8 cellular contexts compared by ENCODE assay signal in genomic region chr10:102245101-102245931, GRCh38. TPM values are rescaled to one million over a fixed set of nuclear protein-coding genes. Genes with fewer than 3 reads are reported as not detected.
DNase-seq lines count a peak whose midpoint lies in the region; ATAC-seq and TF ChIP-seq lines count a peak whose summit lies in the region.

A gene with protein sequence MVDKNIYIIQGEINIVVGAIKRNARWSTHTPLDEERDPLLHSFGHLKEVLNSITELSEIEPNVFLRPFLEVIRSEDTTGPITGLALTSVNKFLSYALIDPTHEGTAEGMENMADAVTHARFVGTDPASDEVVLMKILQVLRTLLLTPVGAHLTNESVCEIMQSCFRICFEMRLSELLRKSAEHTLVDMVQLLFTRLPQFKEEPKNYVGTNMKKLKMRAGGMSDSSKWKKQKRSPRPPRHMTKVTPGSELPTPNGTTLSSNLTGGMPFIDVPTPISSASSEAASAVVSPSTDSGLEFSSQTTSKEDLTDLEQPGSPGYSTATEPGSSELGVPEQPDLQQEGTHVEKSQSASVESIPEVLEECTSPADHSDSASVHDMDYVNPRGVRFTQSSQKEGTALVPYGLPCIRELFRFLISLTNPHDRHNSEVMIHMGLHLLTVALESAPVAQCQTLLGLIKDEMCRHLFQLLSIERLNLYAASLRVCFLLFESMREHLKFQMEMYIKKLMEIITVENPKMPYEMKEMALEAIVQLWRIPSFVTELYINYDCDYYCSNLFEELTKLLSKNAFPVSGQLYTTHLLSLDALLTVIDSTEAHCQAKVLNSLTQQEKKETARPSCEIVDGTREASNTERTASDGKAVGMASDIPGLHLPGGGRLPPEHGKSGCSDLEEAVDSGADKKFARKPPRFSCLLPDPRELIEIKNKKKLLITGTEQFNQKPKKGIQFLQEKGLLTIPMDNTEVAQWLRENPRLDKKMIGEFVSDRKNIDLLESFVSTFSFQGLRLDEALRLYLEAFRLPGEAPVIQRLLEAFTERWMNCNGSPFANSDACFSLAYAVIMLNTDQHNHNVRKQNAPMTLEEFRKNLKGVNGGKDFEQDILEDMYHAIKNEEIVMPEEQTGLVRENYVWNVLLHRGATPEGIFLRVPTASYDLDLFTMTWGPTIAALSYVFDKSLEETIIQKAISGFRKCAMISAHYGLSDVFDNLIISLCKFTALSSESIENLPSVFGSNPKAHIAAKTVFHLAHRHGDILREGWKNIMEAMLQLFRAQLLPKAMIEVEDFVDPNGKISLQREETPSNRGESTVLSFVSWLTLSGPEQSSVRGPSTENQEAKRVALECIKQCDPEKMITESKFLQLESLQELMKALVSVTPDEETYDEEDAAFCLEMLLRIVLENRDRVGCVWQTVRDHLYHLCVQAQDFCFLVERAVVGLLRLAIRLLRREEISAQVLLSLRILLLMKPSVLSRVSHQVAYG (N-terminal part only) (plus strand): TSS chr10:102245532. CDS start chr10:102258939, 13,407 bp downstream.

- CTCF ChIA-PET in activated CD8-positive, alpha-beta memory T cell treated with anti-CD3 and anti-CD28 coated beads for 36 hours (lab: Charles Lee), result interaction anchor here (0.8 to 3.1 kb wide), 7 partner anchors 15 to 154 kb away, joined by 3 to 28 read pairs (median 4); no protein-coding TSS in a partner anchor

- H3K9me3 ChIP-seq in lung (ENCODE audit: control insufficient read depth in 2 of 2, insufficient read depth in 1 of 2, low read length in 1 of 2), result no peaks in the 10 kb centered on the region

- peak; percentile 95 for ATAC-seq in lung (ENCODE audit: insufficient read depth, low FRiP score)

- no peaks in the 10 kb centered on the region for H3K27me3 ChIP-seq in lung (ENCODE audit: control insufficient read depth, insufficient read depth)

- 0% methylated on average over 47 of the region's 47 CpGs for WGBS in lung, 2 donors

- POLR2A ChIA-PET in activated CD8-positive, alpha-beta memory T cell treated with anti-CD3 and anti-CD28 coated beads for 36 hours (lab: Charles Lee), result interaction anchor here (0.6 to 0.9 kb wide), 2 partner anchors 34 to 159 kb away, joined by 3 to 4 read pairs; no protein-coding TSS in a partner anchor

- peak within 1 kb of the TSS; percentile 90 to 95 for H3K27ac ChIP-seq in lung (ENCODE audit: low read depth in 1 of 2, low read length in 1 of 2)

- DNase-seq in CMK (ENCODE audit: low read depth) (peak; percentile 95), GM20000 (ENCODE audit: low spot score) (peak; percentile 96), HT-29 (ENCODE audit: low spot score) (peak; percentile 99), NOMO-1 (lab: John Stamatoyannopoulos, UW; ENCODE audit: unreplicated experiment in 2 of 2) (peak; percentile 99 to 100), lung (ENCODE audit: low spot score) (peak; percentile 92)
- DNase-seq in effector CD8-positive, alpha-beta T cell (lab: John Stamatoyannopoulos, UW), result peak; percentile 80
- peak; percentile 69 to 77 (median 76) for DNase-seq in stimulated activated CD4-positive, alpha-beta T cell treated with anti-CD3 and anti-CD28 coated beads, TNF-alpha, amount 100 ng/mL, for 4 hours (ENCODE audit: low read depth in 3 of 3)

- H3K4me3 ChIP-seq in lung, result peak within 1 kb of the TSS; percentile 98

- no peak for TF ChIP-seq CTCF in GM20000 (IDR thresholded peaks at IDR 0.05; ENCODE audit: extremely low read depth, missing control alignments)
- TF ChIP-seq CTCF in lung (IDR thresholded peaks at IDR 0.05; ENCODE audit: control extremely low read depth, extremely low read depth), result no peak

- no peaks in the 10 kb centered on the region for H3K36me3 ChIP-seq in lung (ENCODE audit: control insufficient read depth in 2 of 2, insufficient read depth in 2 of 2, low read length in 2 of 2)

- H3K4me1 ChIP-seq in lung (ENCODE audit: control insufficient read depth in 2 of 2, insufficient read depth in 2 of 2, low read length in 2 of 2), result peaks cover 9 to 11% of the 10 kb centered on the region in 2 donors

RNA-seq across cellular contexts. Expression of the gene that starts here (rescaled TPM):
- 28.6 and 32.5 TPM in 2 replicates for total RNA-seq in HT-29 (2014; rRNA removed; shearing (Covaris generic))
- 10 to 100 TPM; 34.9 to 36.1 TPM for total RNA-seq in activated CD8-positive, alpha-beta memory T cell treated with anti-CD3 and anti-CD28 coated beads for 36 hours
- total RNA-seq in lung, result 10 to 100 TPM; 34.0 to 48.5 TPM
- polyA plus RNA-seq in lung, result 10 to 100 TPM; 11.6 to 16.7 TPM

Comparison
In these comparisons a context has a peak if more than half of its experiments do, and no peak if none do; other contexts are left out.
1. Peak in every context shown above with its lines: DNase-seq, ATAC-seq, H3K4me3 ChIP-seq and H3K27ac ChIP-seq.